ENCODE assay signal across 1 cellular context in genomic region chr11:6480299-6480914, GRCh38.
TF ChIP-seq lines count a peak whose summit lies in the region.

No MANE protein-coding gene starts in this region.

TF ChIP-seq in GM12878, 131 proteins besides CTCF, POLR2A, EP300 and RAD21:
- no peak for TF ChIP-seq ZNF274 (IDR thresholded peaks at IDR 0.05; ENCODE audit: insufficient read depth, insufficient read length)
- TF ChIP-seq SMARCA5 (IDR thresholded peaks at IDR 0.05): no peak
- TF ChIP-seq ZBED1 (IDR thresholded peaks at IDR 0.05; ENCODE audit: borderline replicate concordance): no peak
- no peak for TF ChIP-seq BRCA1 (IDR thresholded peaks at IDR 0.05; ENCODE audit: low read depth, low read length)
- TF ChIP-seq STAT1 (conservative IDR thresholded peaks at IDR 0.05): no peak
- TF ChIP-seq EED (IDR thresholded peaks at IDR 0.05; ENCODE audit: low read depth): no peak
- no peak for TF ChIP-seq E2F4 (IDR thresholded peaks at IDR 0.05; ENCODE audit: low read depth, low read length)
- no peak for TF ChIP-seq ZBTB40 (IDR thresholded peaks at IDR 0.05; ENCODE audit: borderline replicate concordance)
- no peak for TF ChIP-seq KDM1A (IDR thresholded peaks at IDR 0.05; ENCODE audit: borderline replicate concordance)
- TF ChIP-seq, protein P1, sequence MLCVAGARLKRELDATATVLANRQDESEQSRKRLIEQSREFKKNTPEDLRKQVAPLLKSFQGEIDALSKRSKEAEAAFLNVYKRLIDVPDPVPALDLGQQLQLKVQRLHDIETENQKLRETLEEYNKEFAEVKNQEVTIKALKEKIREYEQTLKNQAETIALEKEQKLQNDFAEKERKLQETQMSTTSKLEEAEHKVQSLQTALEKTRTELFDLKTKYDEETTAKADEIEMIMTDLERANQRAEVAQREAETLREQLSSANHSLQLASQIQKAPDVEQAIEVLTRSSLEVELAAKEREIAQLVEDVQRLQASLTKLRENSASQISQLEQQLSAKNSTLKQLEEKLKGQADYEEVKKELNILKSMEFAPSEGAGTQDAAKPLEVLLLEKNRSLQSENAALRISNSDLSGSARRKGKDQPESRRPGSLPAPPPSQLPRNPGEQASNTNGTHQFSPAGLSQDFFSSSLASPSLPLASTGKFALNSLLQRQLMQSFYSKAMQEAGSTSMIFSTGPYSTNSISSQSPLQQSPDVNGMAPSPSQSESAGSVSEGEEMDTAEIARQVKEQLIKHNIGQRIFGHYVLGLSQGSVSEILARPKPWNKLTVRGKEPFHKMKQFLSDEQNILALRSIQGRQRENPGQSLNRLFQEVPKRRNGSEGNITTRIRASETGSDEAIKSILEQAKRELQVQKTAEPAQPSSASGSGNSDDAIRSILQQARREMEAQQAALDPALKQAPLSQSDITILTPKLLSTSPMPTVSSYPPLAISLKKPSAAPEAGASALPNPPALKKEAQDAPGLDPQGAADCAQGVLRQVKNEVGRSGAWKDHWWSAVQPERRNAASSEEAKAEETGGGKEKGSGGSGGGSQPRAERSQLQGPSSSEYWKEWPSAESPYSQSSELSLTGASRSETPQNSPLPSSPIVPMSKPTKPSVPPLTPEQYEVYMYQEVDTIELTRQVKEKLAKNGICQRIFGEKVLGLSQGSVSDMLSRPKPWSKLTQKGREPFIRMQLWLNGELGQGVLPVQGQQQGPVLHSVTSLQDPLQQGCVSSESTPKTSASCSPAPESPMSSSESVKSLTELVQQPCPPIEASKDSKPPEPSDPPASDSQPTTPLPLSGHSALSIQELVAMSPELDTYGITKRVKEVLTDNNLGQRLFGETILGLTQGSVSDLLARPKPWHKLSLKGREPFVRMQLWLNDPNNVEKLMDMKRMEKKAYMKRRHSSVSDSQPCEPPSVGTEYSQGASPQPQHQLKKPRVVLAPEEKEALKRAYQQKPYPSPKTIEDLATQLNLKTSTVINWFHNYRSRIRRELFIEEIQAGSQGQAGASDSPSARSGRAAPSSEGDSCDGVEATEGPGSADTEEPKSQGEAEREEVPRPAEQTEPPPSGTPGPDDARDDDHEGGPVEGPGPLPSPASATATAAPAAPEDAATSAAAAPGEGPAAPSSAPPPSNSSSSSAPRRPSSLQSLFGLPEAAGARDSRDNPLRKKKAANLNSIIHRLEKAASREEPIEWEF (IDR thresholded peaks at IDR 0.05; ENCODE audit: insufficient replicate concordance, low read depth, low read length): no peak
- no peak for TF ChIP-seq PKNOX1 (IDR thresholded peaks at IDR 0.05)
